Comparison of ENCODE assay signal across 11 cellular contexts in the genomic region with DNA sequence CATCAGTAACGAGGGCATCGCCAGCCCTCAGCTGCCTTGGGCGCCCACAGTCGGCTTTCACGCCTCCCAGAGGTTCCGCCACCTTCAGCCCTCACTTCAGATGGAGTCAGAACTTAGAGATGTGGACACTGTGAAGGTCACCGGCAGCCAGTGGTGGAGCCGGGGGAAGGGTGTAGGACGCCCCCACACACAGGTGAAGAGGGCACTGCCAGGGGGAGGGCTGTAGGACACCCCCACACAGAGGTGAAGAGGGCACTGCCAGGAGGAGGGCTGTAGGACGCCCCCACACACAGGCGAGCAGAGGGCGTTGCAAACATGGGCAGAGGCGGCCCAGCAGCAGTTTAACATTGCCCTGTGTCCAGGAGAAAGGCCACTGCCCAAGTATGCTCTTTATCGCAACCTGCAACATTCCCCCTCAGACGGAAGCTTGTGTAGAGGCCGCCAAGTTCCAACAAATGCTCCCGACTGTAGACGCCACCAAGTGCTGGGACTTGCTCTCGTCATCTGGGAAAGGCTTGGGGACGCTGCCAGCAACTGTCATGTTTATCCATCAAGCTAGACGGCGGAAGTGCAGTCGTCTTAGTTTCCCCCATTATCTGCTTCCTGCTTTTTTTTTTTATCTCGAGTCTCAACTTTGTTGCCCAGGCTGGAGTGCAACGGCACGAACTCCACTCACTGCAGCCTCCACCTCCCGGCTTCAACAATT.
A peak's percentile ranks its signal among the peaks of the same experiment; 100 is the strongest.
DNase-seq lines count a peak whose midpoint lies in the region; ATAC-seq lines count a peak whose summit lies in the region.
"Had no signal": no experiment of that assay in that cellular context is flagged by ENCODE, and none has a peak within 500 bp of the region (broad histone marks: within the 10 kb centered on the region; RNA-seq: fewer than 3 reads in every experiment).

No MANE protein-coding gene starts in this region.

- H3K36me3 ChIP-seq in KOPT-K1 (ENCODE audit: insufficient read depth, low read length) (peaks cover 22% of the 10 kb centered on the region), adipocyte (ENCODE audit: control insufficient read depth, insufficient read depth, low read length, severe bottlenecking) (peaks cover 31% of the 10 kb centered on the region)

- no peak for ATAC-seq in stimulated activated naive B cell treated with anti-CD40 and anti-IgM and Interleukin-4, amounts not matched to agents 10 μg/mL and 1 μg/mL and 100 μg/mL, for 72 hours (replicated peaks)
- no peak for ATAC-seq in HG02571 (IDR thresholded peaks at IDR 0.05; ENCODE audit: unreplicated experiment)
- no peak for ATAC-seq in GM21786 (IDR thresholded peaks at IDR 0.05; ENCODE audit: unreplicated experiment)
- ATAC-seq in HG02852 (IDR thresholded peaks at IDR 0.05; ENCODE audit: unreplicated experiment): no peak

- no peaks in the 10 kb centered on the region for H3K27me3 Mint-ChIP-seq in stimulated activated naive B cell treated with anti-CD40 and anti-IgM and Interleukin-4, amounts not matched to agents 10 μg/mL and 1 μg/mL and 100 μg/mL, for 72 hours

- H3K27ac ChIP-seq in KOPT-K1 (ENCODE audit: low read depth, low read length, poor library complexity, severe bottlenecking): peak overlapping the region; percentile 71
- H3K27ac ChIP-seq: vagina had no signal

- DNase-seq in adipocyte (ENCODE audit: low read depth): no peak
- DNase-seq in kidney tubule cell (ENCODE audit: low spot score): peak; percentile 20
- DNase-seq in stimulated activated naive B cell treated with anti-CD40 and anti-IgM and Interleukin-4, amounts not matched to agents 10 μg/mL and 1 μg/mL and 100 μg/mL, for 72 hours: no peak
- DNase-seq in stimulated activated CD4-positive, alpha-beta T cell treated with anti-CD3 and anti-CD28 coated beads, Interleukin-4, amount 100 ng/mL, for 1 hour: no peak
- DNase-seq: stimulated activated CD4-positive, alpha-beta T cell treated with anti-CD3 and anti-CD28 coated beads, Interleukin-1b, Interleukin-23, amount 100 ng/mL, for 48 hours had no signal

- H3K27ac Mint-ChIP-seq in stimulated activated naive B cell treated with anti-CD40 and anti-IgM and Interleukin-4, amounts not matched to agents 10 μg/mL and 1 μg/mL and 100 μg/mL, for 72 hours: peak overlapping the region; percentile 85

- H3K9ac ChIP-seq in adipocyte (ENCODE audit: low read length): peak overlapping the region; percentile 20

- H3K4me1 ChIP-seq in adipocyte (ENCODE audit: control insufficient read depth, insufficient read depth, low read length): peaks cover 36% of the 10 kb centered on the region

- peaks cover 41 to 71% of the 10 kb centered on the region in 2 donors for H3K4me1 Mint-ChIP-seq in stimulated activated naive B cell treated with anti-CD40 and anti-IgM and Interleukin-4, amounts not matched to agents 10 μg/mL and 1 μg/mL and 100 μg/mL, for 72 hours

- no peaks in the 10 kb centered on the region for H3K27me3 ChIP-seq in adipocyte (replicated peaks; ENCODE audit: control insufficient read depth, insufficient read depth, low read length)
- H3K27me3 ChIP-seq: dorsolateral prefrontal cortex, vagina had no signal

- H3K9me3 ChIP-seq in KOPT-K1 (ENCODE audit: insufficient read depth, low read length, poor library complexity, severe bottlenecking) (no peaks in the 10 kb centered on the region), adipocyte (ENCODE audit: control insufficient read depth, low read length) (no peaks in the 10 kb centered on the region)
- H3K9me3 ChIP-seq: vagina had no signal

- peaks cover 4 to 5% of the 10 kb centered on the region in 2 donors for H3K9me3 Mint-ChIP-seq in stimulated activated naive B cell treated with anti-CD40 and anti-IgM and Interleukin-4, amounts not matched to agents 10 μg/mL and 1 μg/mL and 100 μg/mL, for 72 hours

- no peak overlapping the region for H3K4me3 ChIP-seq in adipocyte (ENCODE audit: low read length)
- H3K4me3 ChIP-seq: dorsolateral prefrontal cortex, vagina had no signal

- H3K4me3 Mint-ChIP-seq in stimulated activated naive B cell treated with anti-CD40 and anti-IgM and Interleukin-4, amounts not matched to agents 10 μg/mL and 1 μg/mL and 100 μg/mL, for 72 hours: peak overlapping the region; percentile 22 to 55

- H3K36me3 Mint-ChIP-seq in stimulated activated naive B cell treated with anti-CD40 and anti-IgM and Interleukin-4, amounts not matched to agents 10 μg/mL and 1 μg/mL and 100 μg/mL, for 72 hours: peaks cover 26 to 44% of the 10 kb centered on the region in 2 donors
